22 cellular contexts compared by ENCODE assay signal in genomic region chr10:75145590-75145989, GRCh38. TPM values are rescaled to one million over a fixed set of nuclear protein-coding genes. Genes with fewer than 3 reads are reported as not detected.
DNase-seq lines count a peak whose midpoint lies in the region; ATAC-seq and TF ChIP-seq lines count a peak whose summit lies in the region.
"Had no signal": no experiment of that assay in that cellular context is flagged by ENCODE, and none has a peak within 500 bp of the region (broad histone marks: within the 10 kb centered on the region; RNA-seq: fewer than 3 reads in every experiment).

No MANE protein-coding gene starts in this region.

- in situ Hi-C loops in brain microvascular endothelial cell (cut with HindIII; ENCODE audit: low pct_ligation_motif_present, low sequenced_read_pairs), result no loop called here

- peak overlapping the region; percentile 46 for H3K27ac ChIP-seq in RWPE1
- no peak overlapping the region for H3K27ac ChIP-seq in endodermal cell (ENCODE audit: low read depth, low read length)
- H3K27ac ChIP-seq in brain microvascular endothelial cell, result no peak overlapping the region
- H3K27ac ChIP-seq: dorsolateral prefrontal cortex, HL-60, right lobe of liver, SJCRH30 had no signal

- TF ChIP-seq CTCF in RWPE1 (conservative IDR thresholded peaks at IDR 0.05; ENCODE audit: low read depth) (no peak), epithelial cell of esophagus (IDR thresholded peaks at IDR 0.05; ENCODE audit: insufficient read depth, low read depth, low read length, missing control alignments) (no peak), endodermal cell (conservative IDR thresholded peaks at IDR 0.05) (no peak), brain microvascular endothelial cell (IDR thresholded peaks at IDR 0.05; ENCODE audit: low read depth, low read length, missing control alignments) (no peak)

- peaks cover 49% of the 10 kb centered on the region for H3K4me1 Mint-ChIP-seq in activated naive CD4-positive, alpha-beta T cell treated with anti-CD3 and anti-CD28 coated beads, Interleukin-2, amount 50 U/mL, for 24 hours
- H3K4me1 Mint-ChIP-seq in stimulated activated naive CD8-positive, alpha-beta T cell treated with anti-CD3 and anti-CD28 coated beads, Interleukin-15, Interleukin-2, amounts not matched to agents 100 ng/mL and 50 ng/mL, for 24 hours (ENCODE audit: low read depth), result peaks cover 41% of the 10 kb centered on the region
- peaks cover 4% of the 10 kb centered on the region for H3K4me1 Mint-ChIP-seq in endodermal cell

- H3K27me3 Mint-ChIP-seq in activated naive CD4-positive, alpha-beta T cell treated with anti-CD3 and anti-CD28 coated beads, Interleukin-2, amount 50 U/mL, for 24 hours, result no peaks in the 10 kb centered on the region
- H3K27me3 Mint-ChIP-seq in stimulated activated naive CD8-positive, alpha-beta T cell treated with anti-CD3 and anti-CD28 coated beads, Interleukin-15, Interleukin-2, amounts not matched to agents 100 ng/mL and 50 ng/mL, for 24 hours, result no peaks in the 10 kb centered on the region
- H3K27me3 Mint-ChIP-seq in endodermal cell (ENCODE audit: insufficient read depth), result no peaks in the 10 kb centered on the region
- H3K27me3 Mint-ChIP-seq: IgD-negative memory B cell had no signal

- peaks cover 8% of the 10 kb centered on the region for H3K36me3 Mint-ChIP-seq in activated naive CD4-positive, alpha-beta T cell treated with anti-CD3 and anti-CD28 coated beads, Interleukin-2, amount 50 U/mL, for 24 hours
- peaks cover 8% of the 10 kb centered on the region for H3K36me3 Mint-ChIP-seq in stimulated activated naive CD8-positive, alpha-beta T cell treated with anti-CD3 and anti-CD28 coated beads, Interleukin-15, Interleukin-2, amounts not matched to agents 100 ng/mL and 50 ng/mL, for 24 hours (ENCODE audit: low read depth)
- peaks cover 3% of the 10 kb centered on the region for H3K36me3 Mint-ChIP-seq in endodermal cell (ENCODE audit: low read depth)

- WGBS in endodermal cell (ENCODE audit: insufficient coverage in 1 of 2, insufficient read length in 1 of 2), 2 experiments, result 100% methylated on average over 1 of the region's 1 CpG

- POLR2A ChIA-PET in RWPE1 (lab: Yijun Ruan, JAX; ENCODE audit: low non-redundant PET), result no interaction called here

- no peak for ATAC-seq in HG03135 (IDR thresholded peaks at IDR 0.05; ENCODE audit: unreplicated experiment)
- ATAC-seq: esophagus mucosa, left lung, right lobe of liver had no signal

- no peak overlapping the region for H3K4me3 ChIP-seq in epithelial cell of esophagus (ENCODE audit: low read length)
- H3K4me3 ChIP-seq in endodermal cell (ENCODE audit: low read length), result no peak overlapping the region
- H3K4me3 ChIP-seq in brain microvascular endothelial cell (ENCODE audit: low read depth, low read length), result no peak overlapping the region
- H3K4me3 ChIP-seq: dorsolateral prefrontal cortex, left lung, right lobe of liver, SJCRH30 had no signal

- H3K36me3 ChIP-seq in endodermal cell (ENCODE audit: control insufficient read depth, insufficient read depth, low read length) (peaks cover 3% of the 10 kb centered on the region), brain microvascular endothelial cell (replicated peaks) (no peaks in the 10 kb centered on the region)

- no peaks in the 10 kb centered on the region for H3K9me3 Mint-ChIP-seq in activated naive CD4-positive, alpha-beta T cell treated with anti-CD3 and anti-CD28 coated beads, Interleukin-2, amount 50 U/mL, for 24 hours
- no peaks in the 10 kb centered on the region for H3K9me3 Mint-ChIP-seq in stimulated activated naive CD8-positive, alpha-beta T cell treated with anti-CD3 and anti-CD28 coated beads, Interleukin-15, Interleukin-2, amounts not matched to agents 100 ng/mL and 50 ng/mL, for 24 hours
- no peaks in the 10 kb centered on the region for H3K9me3 Mint-ChIP-seq in endodermal cell
- H3K9me3 Mint-ChIP-seq: IgD-negative memory B cell had no signal

- CTCF ChIA-PET in RWPE1 (lab: Yijun Ruan, JAX), result no interaction called here

- H3K9ac ChIP-seq in endodermal cell (ENCODE audit: extremely low read depth, low read length, poor library complexity, severe bottlenecking), result no peak overlapping the region

- DNase-seq in activated naive CD4-positive, alpha-beta T cell (lab: John Stamatoyannopoulos, UW), result no peak
- DNase-seq in RWPE1 (ENCODE audit: low spot score) (no peak), epithelial cell of esophagus (ENCODE audit: low read depth) (peak; percentile 17), endodermal cell (no peak), brain microvascular endothelial cell (no peak)
- DNase-seq: activated CD4-positive, CD25-positive, alpha-beta regulatory T cell; activated CD8-positive, alpha-beta memory T cell treated with anti-CD3 and anti-CD28 coated beads, Interleukin-2, amount 50 U/mL, for 48 hours; activated naive CD4-positive, alpha-beta T cell treated with anti-CD3 and anti-CD28 coated beads, Interleukin-2, amount 50 U/mL, for 16 hours; COR-L47; dorsolateral prefrontal cortex; left lung; NCI-H2029 treated with DMSO at 0.1 percent for 48 hours; NCI-H510A treated with DMSO at 0.1 percent for 48 hours; right lobe of liver; SJCRH30; stimulated activated naive CD4-positive, alpha-beta T cell treated with Interleukin-2 at 50 U/mL for 16 hours had no signal

- H3K4me3 Mint-ChIP-seq in activated naive CD4-positive, alpha-beta T cell treated with anti-CD3 and anti-CD28 coated beads, Interleukin-2, amount 50 U/mL, for 24 hours, result peak overlapping the region; percentile 62
- no peak overlapping the region for H3K4me3 Mint-ChIP-seq in stimulated activated naive CD8-positive, alpha-beta T cell treated with anti-CD3 and anti-CD28 coated beads, Interleukin-15, Interleukin-2, amounts not matched to agents 100 ng/mL and 50 ng/mL, for 24 hours
- no peak overlapping the region for H3K4me3 Mint-ChIP-seq in endodermal cell

- no peaks in the 10 kb centered on the region for H3K9me3 ChIP-seq in endodermal cell (ENCODE audit: control insufficient read depth, low read length)
- H3K9me3 ChIP-seq: left lung, right lobe of liver, SJCRH30 had no signal

- no peaks in the 10 kb centered on the region for H3K4me1 ChIP-seq in endodermal cell (ENCODE audit: control insufficient read depth, insufficient read depth, low read length)

- H3K27me3 ChIP-seq in endodermal cell (ENCODE audit: control insufficient read depth, insufficient read depth, low read length, poor library complexity, severe bottlenecking) (no peaks in the 10 kb centered on the region), brain microvascular endothelial cell (replicated peaks) (no peaks in the 10 kb centered on the region)
- H3K27me3 ChIP-seq: dorsolateral prefrontal cortex, left lung, right lobe of liver, SJCRH30 had no signal

- no peak overlapping the region for H3K27ac Mint-ChIP-seq in activated naive CD4-positive, alpha-beta T cell treated with anti-CD3 and anti-CD28 coated beads, Interleukin-2, amount 50 U/mL, for 24 hours
- H3K27ac Mint-ChIP-seq in stimulated activated naive CD8-positive, alpha-beta T cell treated with anti-CD3 and anti-CD28 coated beads, Interleukin-15, Interleukin-2, amounts not matched to agents 100 ng/mL and 50 ng/mL, for 24 hours, result peak overlapping the region; percentile 80
- H3K27ac Mint-ChIP-seq in endodermal cell, result no peak overlapping the region

RNA-seq across cellular contexts. Expression of gene SAMD8, which starts 34.1 kb away (rescaled TPM):
- 10 to 100 TPM; 25.9 to 31.7 TPM for total RNA-seq in endodermal cell
- 18.8 TPM for polyA plus RNA-seq in endodermal cell (2013, experiment 1 of 2)
- polyA plus RNA-seq in endodermal cell (2013, experiment 2 of 2), result 18.5 TPM
